Comparison of ENCODE assay signal across 26 cellular contexts in the genomic region with DNA sequence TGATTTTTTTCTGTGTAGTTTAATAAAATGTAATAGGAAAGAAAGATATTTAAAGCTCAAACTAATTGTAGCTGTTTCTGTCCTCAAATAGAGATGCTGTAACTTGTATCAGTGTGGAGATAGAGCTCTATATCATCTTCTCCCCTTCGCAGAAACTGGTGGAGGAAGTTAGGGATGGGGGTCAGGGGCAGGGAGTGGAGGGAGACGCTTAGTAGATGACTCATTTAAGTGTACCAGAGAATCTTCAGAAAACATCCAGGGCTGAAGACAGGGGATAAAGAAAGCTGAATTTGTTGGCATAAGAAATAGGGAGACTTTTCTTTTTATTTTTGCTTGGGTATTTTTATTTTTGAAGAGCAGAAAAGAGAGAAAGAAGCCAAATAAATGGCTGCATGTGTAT.
DNase-seq lines count a peak whose midpoint lies in the region; ATAC-seq and TF ChIP-seq lines count a peak whose summit lies in the region.
"Had no signal": no experiment of that assay in that cellular context is flagged by ENCODE, and none has a peak within 500 bp of the region (broad histone marks: within the 10 kb centered on the region; RNA-seq: fewer than 3 reads in every experiment).

No MANE protein-coding gene starts in this region.

- H3K27me3 Mint-ChIP-seq in stimulated activated memory B cell treated with anti-CD40 and anti-IgM and Interleukin-4, amounts not matched to agents 10 μg/mL and 1 μg/mL and 100 μg/mL, for 72 hours = no peaks in the 10 kb centered on the region
- H3K27me3 Mint-ChIP-seq: activated naive CD8-positive, alpha-beta T cell treated with anti-CD3 and anti-CD28 coated beads, Interleukin-2, amount 50 U/mL, for 24 hours; brain; stimulated activated naive CD8-positive, alpha-beta T cell treated with anti-CD3 and anti-CD28 coated beads, Interleukin-15, amount 100 ng/mL, for 72 hours had no signal

- H2BK20ac ChIP-seq in IMR-90 (ENCODE audit: low read depth, low read length) = no peak overlapping the region

- TF ChIP-seq RAD21 in IMR-90 (IDR thresholded peaks at IDR 0.05; ENCODE audit: low read length) = no peak

- H2BK5ac ChIP-seq in IMR-90 (ENCODE audit: low read depth, low read length, poor library complexity, severe bottlenecking) = no peak overlapping the region

- dilution Hi-C loops in IMR-90 (cut with HindIII; ENCODE audit: low sequenced_read_pairs, unreplicated experiment) = no loop called here

- DNase-seq in IMR-90 = peak; percentile 71
- peak; percentile 61 for DNase-seq in astrocyte of the spinal cord (ENCODE audit: low read depth, low spot score)
- peak; percentile 13 for DNase-seq in iPS-NIHi7 (ENCODE audit: extremely low spot score)
- no peak for DNase-seq in amygdala (lab: John Stamatoyannopoulos, UW)
- no peak for DNase-seq in Right ventricle myocardium inferior (ENCODE audit: missing footprints)
- DNase-seq: activated CD4-positive, alpha-beta T cell treated with anti-CD3 and anti-CD28 coated beads, Interleukin-2, amount 50 U/mL, for 4 hours; activated CD4-positive, CD25-positive, alpha-beta regulatory T cell; activated naive CD4-positive, alpha-beta T cell; activated naive CD8-positive, alpha-beta T cell treated with anti-CD3 and anti-CD28 coated beads, Interleukin-2, amount 50 U/mL, for 24 hours; activated T-cell treated with anti-CD3 and anti-CD28 coated beads, Interleukin-2, amount 50 U/mL, for 48 hours; Caco-2; DMS79; left ventricle myocardium superior; NCI-H146; posterior cingulate gyrus; SJCRH30; stimulated activated CD8-positive, alpha-beta memory T cell treated with anti-CD3 and anti-CD28 coated beads, Interleukin-4, amount 100 ng/mL, for 48 hours; stimulated activated naive CD8-positive, alpha-beta T cell treated with anti-CD3 and anti-CD28 coated beads, Interleukin-15, amount 100 ng/mL, for 72 hours had no signal

- H3K4me2 ChIP-seq in IMR-90 (ENCODE audit: low read depth, low read length) = 0 out of 2 replicates have a peak overlapping the region, but pooled peaks have one; percentile 34
- peak overlapping the region; percentile 1 for H3K4me2 ChIP-seq in skeletal muscle satellite cell (ENCODE audit: low read length)

- no peak overlapping the region for H3K23ac ChIP-seq in IMR-90 (ENCODE audit: low read depth, low read length)

- WGBS in IMR-90 (ENCODE audit: extremely low coverage in 2 of 2, insufficient read length in 1 of 2), 2 experiments = 0% methylated on average over 1 of the region's 2 CpGs; no CpG with 5 or more reads in 1 of the 2 experiments

- H3K27ac Mint-ChIP-seq in stimulated activated memory B cell treated with anti-CD40 and anti-IgM and Interleukin-4, amounts not matched to agents 10 μg/mL and 1 μg/mL and 100 μg/mL, for 72 hours = no peak overlapping the region
- H3K27ac Mint-ChIP-seq: activated naive CD8-positive, alpha-beta T cell treated with anti-CD3 and anti-CD28 coated beads, Interleukin-2, amount 50 U/mL, for 24 hours; brain; stimulated activated naive CD8-positive, alpha-beta T cell treated with anti-CD3 and anti-CD28 coated beads, Interleukin-15, amount 100 ng/mL, for 72 hours had no signal

- H4K20me1 ChIP-seq in IMR-90 (ENCODE audit: insufficient read depth, low read length) = no peaks in the 10 kb centered on the region

- CTCF ChIA-PET in IMR-90 (lab: Yijun Ruan, JAX) = interaction anchor here (0.6 to 0.9 kb wide), 2 partner anchors 12 to 128 kb away, joined by 3 read pairs; no protein-coding TSS in a partner anchor

- peaks cover 7% of the 10 kb centered on the region for H3K9me3 Mint-ChIP-seq in stimulated activated memory B cell treated with anti-CD40 and anti-IgM and Interleukin-4, amounts not matched to agents 10 μg/mL and 1 μg/mL and 100 μg/mL, for 72 hours
- H3K9me3 Mint-ChIP-seq: brain had no signal

- H2AK9ac ChIP-seq in IMR-90 (replicated peaks; ENCODE audit: low read depth, low read length, poor library complexity) = no peak overlapping the region

- H3K4me1 ChIP-seq in IMR-90 (ENCODE audit: control insufficient read depth, insufficient read depth, low read length) (peaks cover 11% of the 10 kb centered on the region), skeletal muscle satellite cell (ENCODE audit: control insufficient read depth, insufficient read depth, low read length) (peaks cover 19% of the 10 kb centered on the region)
- H3K4me1 ChIP-seq: right atrium auricular region, SJCRH30 had no signal

- H3K27me3 ChIP-seq in IMR-90 (ENCODE audit: control insufficient read depth, insufficient read depth, low read length) = no peaks in the 10 kb centered on the region
- no peaks in the 10 kb centered on the region for H3K27me3 ChIP-seq in skeletal muscle satellite cell (ENCODE audit: control insufficient read depth, insufficient read depth, low read length)
- H3K27me3 ChIP-seq: right atrium auricular region, SJCRH30 had no signal

- TF ChIP-seq CTCF in IMR-90 (conservative IDR thresholded peaks at IDR 0.05; ENCODE audit: low read depth, low read length) = no peak
- TF ChIP-seq CTCF in astrocyte of the spinal cord (IDR thresholded peaks at IDR 0.05; ENCODE audit: low read depth, low read length) = no peak

- H3K9ac ChIP-seq in IMR-90 (ENCODE audit: low read depth, low read length) (no peak overlapping the region), skeletal muscle satellite cell (ENCODE audit: low read depth, low read length) (no peak overlapping the region)

- TF ChIP-seq POLR2A in IMR-90 (IDR thresholded peaks at IDR 0.05; ENCODE audit: low read depth, low read length) = no peak

- no peak overlapping the region for H2AK5ac ChIP-seq in IMR-90 (ENCODE audit: low read depth, low read length)

- intact Hi-C loops in IMR-90 (cut with micrococcal nuclease) (loop anchor here (5.0 kb wide), 2 partner anchors 119 to 151 kb away; no protein-coding TSS in a partner anchor), Right ventricle myocardium inferior (cut with DNase I) (no loop called here)

- no peaks in the 10 kb centered on the region for H3K36me3 ChIP-seq in IMR-90 (ENCODE audit: control insufficient read depth, insufficient read depth, low read length)
- H3K36me3 ChIP-seq in skeletal muscle satellite cell (ENCODE audit: insufficient read depth, low read length) = no peaks in the 10 kb centered on the region
- H3K36me3 ChIP-seq: HAP-1, right atrium auricular region, SJCRH30, thoracic aorta had no signal

- POLR2A ChIA-PET in IMR-90 (lab: Charles Lee; ENCODE audit: unreplicated experiment) = interaction anchor here (0.6 kb wide), 1 partner anchor 240 kb away, joined by 6 read pairs; no protein-coding TSS in a partner anchor

- H3K14ac ChIP-seq in IMR-90 (replicated peaks; ENCODE audit: low read depth, low read length) = peak overlapping the region; percentile 4; the same call in 1 of the 2 replicates

- H3K4ac ChIP-seq in IMR-90 (ENCODE audit: low read depth, low read length) = peak overlapping the region; percentile 34; the same call in 1 of the 2 replicates

- no peaks in the 10 kb centered on the region for H3K36me3 Mint-ChIP-seq in stimulated activated memory B cell treated with anti-CD40 and anti-IgM and Interleukin-4, amounts not matched to agents 10 μg/mL and 1 μg/mL and 100 μg/mL, for 72 hours
- H3K36me3 Mint-ChIP-seq: brain had no signal

- H3K79me1 ChIP-seq in IMR-90 (ENCODE audit: low read depth in 1 of 2, low read length in 2 of 2) = no peaks in the 10 kb centered on the region

- no TSS peak for BruUV-seq in IMR-90 (replicated peaks; lab: Mats Ljungman, UMichigan)

- H2BK120ac ChIP-seq in IMR-90 (ENCODE audit: low read depth, low read length) = peak overlapping the region; percentile 68; the same call in 1 of the 2 replicates

- H2BK15ac ChIP-seq in IMR-90 (ENCODE audit: low read depth, low read length) = peak overlapping the region; percentile 9; the same call in 1 of the 3 replicates

- no peak overlapping the region for H3K56ac ChIP-seq in IMR-90 (ENCODE audit: extremely low read depth, insufficient read depth, low read length)

- in situ Hi-C loops in IMR-90 (cut with MboI; ENCODE audit: low sequenced_read_pairs) = no loop called here
- in situ Hi-C loops in astrocyte of the spinal cord (cut with HindIII; ENCODE audit: low sequenced_read_pairs) = no loop called here

- no peak for ATAC-seq in IMR-90 (ENCODE audit: low read depth)
- ATAC-seq in Right ventricle myocardium inferior = no peak
- no peak for ATAC-seq in stimulated activated memory B cell treated with anti-CD40 and anti-IgM and Interleukin-4, amounts not matched to agents 10 μg/mL and 1 μg/mL and 100 μg/mL, for 72 hours
- ATAC-seq in GM21515 (IDR thresholded peaks at IDR 0.05; ENCODE audit: unreplicated experiment) = no peak
- ATAC-seq: activated naive CD8-positive, alpha-beta T cell treated with anti-CD3 and anti-CD28 coated beads, Interleukin-2, amount 50 U/mL, for 24 hours; left ventricle myocardium superior; stimulated activated naive CD8-positive, alpha-beta T cell treated with anti-CD3 and anti-CD28 coated beads, Interleukin-15, amount 100 ng/mL, for 72 hours had no signal

- no peak overlapping the region for H4K5ac ChIP-seq in IMR-90 (ENCODE audit: low read depth, low read length)

- no peak overlapping the region for H2AFZ ChIP-seq in IMR-90 (replicated peaks; ENCODE audit: low read length, poor library complexity)

- H3K18ac ChIP-seq in IMR-90 (ENCODE audit: low read depth, low read length) = peak overlapping the region; percentile 84; the same call in 1 of the 2 replicates

- no peak overlapping the region for H3K27ac ChIP-seq in IMR-90 (ENCODE audit: insufficient read depth, low read length)
- H3K27ac ChIP-seq: C4-2B, right atrium auricular region, SJCRH30, thoracic aorta had no signal

- no peak overlapping the region for H4K91ac ChIP-seq in IMR-90 (ENCODE audit: insufficient read depth, low read depth, low read length)

- no peaks in the 10 kb centered on the region for H3K9me1 ChIP-seq in IMR-90 (ENCODE audit: insufficient read depth, low read length)

- no peaks in the 10 kb centered on the region for H3K4me1 Mint-ChIP-seq in stimulated activated memory B cell treated with anti-CD40 and anti-IgM and Interleukin-4, amounts not matched to agents 10 μg/mL and 1 μg/mL and 100 μg/mL, for 72 hours
- H3K4me1 Mint-ChIP-seq: activated naive CD8-positive, alpha-beta T cell treated with anti-CD3 and anti-CD28 coated beads, Interleukin-2, amount 50 U/mL, for 24 hours; stimulated activated naive CD8-positive, alpha-beta T cell treated with anti-CD3 and anti-CD28 coated beads, Interleukin-15, amount 100 ng/mL, for 72 hours had no signal

- H3K4me3 Mint-ChIP-seq in stimulated activated memory B cell treated with anti-CD40 and anti-IgM and Interleukin-4, amounts not matched to agents 10 μg/mL and 1 μg/mL and 100 μg/mL, for 72 hours = no peak overlapping the region
- H3K4me3 Mint-ChIP-seq: activated naive CD8-positive, alpha-beta T cell treated with anti-CD3 and anti-CD28 coated beads, Interleukin-2, amount 50 U/mL, for 24 hours; brain; stimulated activated naive CD8-positive, alpha-beta T cell treated with anti-CD3 and anti-CD28 coated beads, Interleukin-15, amount 100 ng/mL, for 72 hours had no signal

- no peaks in the 10 kb centered on the region for H3K9me3 ChIP-seq in IMR-90 (ENCODE audit: control insufficient read depth, insufficient read depth, low read length)
- H3K9me3 ChIP-seq in skeletal muscle satellite cell (replicated peaks; ENCODE audit: low read length) = no peaks in the 10 kb centered on the region
- H3K9me3 ChIP-seq: HAP-1, right atrium auricular region, SJCRH30, thoracic aorta had no signal

- H4K8ac ChIP-seq in IMR-90 (ENCODE audit: low read depth in 2 of 2, low read length in 2 of 2) = peak overlapping the region in 1 of 2 experiments; percentile 61; a peak in 1 of 4 replicates

- H3K4me3 ChIP-seq in IMR-90 (ENCODE audit: insufficient read depth, low read depth, low read length) (no peak overlapping the region), astrocyte of the spinal cord (ENCODE audit: low read depth, low read length) (no peak overlapping the region), skeletal muscle satellite cell (ENCODE audit: low read length) (no peak overlapping the region)
- H3K4me3 ChIP-seq: HAP-1, right atrium auricular region, SJCRH30, thoracic aorta had no signal

Comparison
In these comparisons a context has a peak if more than half of its experiments do, and no peak if none do; other contexts are left out.
1. DNase-seq: peak in IMR-90 (single experiment), astrocyte of the spinal cord (single experiment) and iPS-NIHi7 (single experiment); none in amygdala (0 of 56) and Right ventricle myocardium inferior (single experiment).